25 cellular contexts compared by ENCODE assay signal in genomic region chr6:44108471-44108870, GRCh38. TPM values are rescaled to one million over a fixed set of nuclear protein-coding genes. Genes with fewer than 3 reads are reported as not detected.
"Had no signal": no experiment of that assay in that cellular context is flagged by ENCODE, and none has a peak within 500 bp of the region (broad histone marks: within the 10 kb centered on the region; RNA-seq: fewer than 3 reads in every experiment).

No MANE protein-coding gene starts in this region.

- H3K27me3 Mint-ChIP-seq: effector memory CD8-positive, alpha-beta T cell; memory B cell; stimulated activated naive B cell treated with anti-CD40 and anti-IgM and Interleukin-4, amounts not matched to agents 10 μg/mL and 1 μg/mL and 100 μg/mL, for 72 hours; stimulated activated naive CD8-positive, alpha-beta T cell treated with anti-CD3 and anti-CD28 coated beads, Interleukin-15, Interleukin-2, amounts not matched to agents 100 ng/mL and 50 ng/mL, for 24 hours had no signal

- H3K27ac Mint-ChIP-seq: effector memory CD8-positive, alpha-beta T cell; memory B cell; natural killer cell; stimulated activated naive B cell treated with anti-CD40 and anti-IgM and Interleukin-4, amounts not matched to agents 10 μg/mL and 1 μg/mL and 100 μg/mL, for 72 hours; stimulated activated naive CD8-positive, alpha-beta T cell treated with anti-CD3 and anti-CD28 coated beads, Interleukin-15, Interleukin-2, amounts not matched to agents 100 ng/mL and 50 ng/mL, for 24 hours had no signal

- ATAC-seq: effector memory CD8-positive, alpha-beta T cell; natural killer cell; sciatic nerve; stimulated activated naive B cell treated with anti-CD40 and anti-IgM and Interleukin-4, amounts not matched to agents 10 μg/mL and 1 μg/mL and 100 μg/mL, for 72 hours had no signal

- H3K4me3 ChIP-seq: esophagus squamous epithelium, lung, ovary, skin epidermis, spleen, thoracic aorta, tibial nerve, upper lobe of left lung had no signal

- H3K36me3 ChIP-seq: ovary had no signal

- H3K27ac ChIP-seq: esophagus squamous epithelium, skin epidermis, spleen, thoracic aorta, tibial nerve, upper lobe of left lung had no signal

- H3K9me3 Mint-ChIP-seq: effector memory CD8-positive, alpha-beta T cell; immature natural killer cell; memory B cell; natural killer cell; stimulated activated naive B cell treated with anti-CD40 and anti-IgM and Interleukin-4, amounts not matched to agents 10 μg/mL and 1 μg/mL and 100 μg/mL, for 72 hours; stimulated activated naive CD8-positive, alpha-beta T cell treated with anti-CD3 and anti-CD28 coated beads, Interleukin-15, Interleukin-2, amounts not matched to agents 100 ng/mL and 50 ng/mL, for 24 hours had no signal

- DNase-seq: cortex of kidney; effector memory CD8-positive, alpha-beta T cell; erythroblast; esophagus squamous epithelium; foreskin melanocyte; hypothalamus; immature natural killer cell; islet precursor cell; kidney glomerular epithelial cell; natural killer cell; occipital lobe; ovary; retina; spleen; stimulated activated CD4-positive, alpha-beta T cell treated with anti-CD3 and anti-CD28 coated beads, Interleukin-4, amount 100 ng/mL, for 4 hours; stimulated activated naive B cell treated with anti-CD40 and anti-IgM and Interleukin-4, amounts not matched to agents 10 μg/mL and 1 μg/mL and 100 μg/mL, for 72 hours; upper lobe of left lung had no signal

- H3K4me3 Mint-ChIP-seq: effector memory CD8-positive, alpha-beta T cell; immature natural killer cell; memory B cell; natural killer cell; stimulated activated naive B cell treated with anti-CD40 and anti-IgM and Interleukin-4, amounts not matched to agents 10 μg/mL and 1 μg/mL and 100 μg/mL, for 72 hours; stimulated activated naive CD8-positive, alpha-beta T cell treated with anti-CD3 and anti-CD28 coated beads, Interleukin-15, Interleukin-2, amounts not matched to agents 100 ng/mL and 50 ng/mL, for 24 hours had no signal

- H3K36me3 Mint-ChIP-seq: natural killer cell had no signal

- H3K9me3 ChIP-seq: esophagus squamous epithelium, ovary, spleen, thoracic aorta, tibial nerve, upper lobe of left lung had no signal

- H3K27me3 ChIP-seq: esophagus squamous epithelium, ovary, spleen, tibial nerve, upper lobe of left lung had no signal

RNA-seq across cellular contexts. Expression of gene CAPN11, which starts 50.1 kb away (rescaled TPM):
- total RNA-seq: natural killer cell, occipital lobe, thoracic aorta had no signal
- polyA plus RNA-seq: neural cell had no signal
